ENCODE assay signal across 24 cellular contexts in the genomic region with DNA sequence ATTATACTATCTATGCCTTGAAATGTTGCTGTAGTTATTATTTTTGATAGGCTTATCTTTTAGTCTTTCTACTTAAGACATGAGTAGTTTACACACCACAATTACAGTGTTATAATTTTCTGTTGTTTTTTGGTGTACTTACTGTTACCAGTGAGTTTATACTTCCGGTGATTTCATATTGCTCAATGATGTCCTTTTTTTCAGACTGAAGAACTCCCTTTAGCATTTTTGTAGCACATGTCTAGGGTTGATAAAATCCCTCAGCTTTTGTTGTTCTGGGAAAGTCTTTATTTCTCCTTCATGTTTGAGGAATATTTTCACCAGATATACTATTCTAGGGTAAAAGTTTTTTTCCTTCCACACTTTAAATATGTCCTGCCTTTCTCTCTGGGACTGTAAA. TPM values are rescaled to one million over a fixed set of nuclear protein-coding genes. Genes with fewer than 3 reads are reported as not detected.
"Had no signal": no experiment of that assay in that cellular context is flagged by ENCODE, and none has a peak within 500 bp of the region (broad histone marks: within the 10 kb centered on the region; RNA-seq: fewer than 3 reads in every experiment).

No MANE protein-coding gene starts in this region.

- H3K4me1 ChIP-seq: esophagus muscularis mucosa, foreskin keratinocyte, heart right ventricle, lower lobe of right lung, prostate gland, right atrium auricular region, stomach, testis, tibial artery had no signal

- H3K36me3 Mint-ChIP-seq: immature natural killer cell; natural killer cell; stimulated activated effector memory CD8-positive, alpha-beta T cell treated with anti-CD3 and anti-CD28 coated beads, Interleukin-12 subunit alpha, Interleukin-12 subunit beta, amount 100 ng/mL, for 72 hours; type B pancreatic cell had no signal

- H3K27ac ChIP-seq: coronary artery, esophagus muscularis mucosa, foreskin keratinocyte, heart right ventricle, lower lobe of right lung, neutrophil, prostate gland, right atrium auricular region, stomach, testis, tibial artery had no signal

- H3K36me3 ChIP-seq: esophagus muscularis mucosa, heart right ventricle, lower lobe of right lung, neutrophil, prostate gland, right atrium auricular region, stomach, tibial artery had no signal

- H3K4me3 ChIP-seq: coronary artery, esophagus muscularis mucosa, heart right ventricle, lower lobe of right lung, prostate gland, right atrium auricular region, stomach, testis, tibial artery had no signal

- H3K27me3 ChIP-seq: esophagus muscularis mucosa, heart right ventricle, neutrophil, right atrium auricular region, stomach, testis, tibial artery had no signal

- H3K4me1 Mint-ChIP-seq: neural crest cell; stimulated activated effector memory CD8-positive, alpha-beta T cell treated with anti-CD3 and anti-CD28 coated beads, Interleukin-12 subunit alpha, Interleukin-12 subunit beta, amount 100 ng/mL, for 72 hours had no signal

- H3K4me3 Mint-ChIP-seq: immature natural killer cell; natural killer cell; neural crest cell; stimulated activated effector memory CD8-positive, alpha-beta T cell treated with anti-CD3 and anti-CD28 coated beads, Interleukin-12 subunit alpha, Interleukin-12 subunit beta, amount 100 ng/mL, for 72 hours; type B pancreatic cell had no signal

- H3K27ac Mint-ChIP-seq: immature natural killer cell; natural killer cell; stimulated activated effector memory CD8-positive, alpha-beta T cell treated with anti-CD3 and anti-CD28 coated beads, Interleukin-12 subunit alpha, Interleukin-12 subunit beta, amount 100 ng/mL, for 72 hours; type B pancreatic cell had no signal

- H3K9me3 ChIP-seq: esophagus muscularis mucosa, heart right ventricle, lower lobe of right lung, neutrophil, prostate gland, right atrium auricular region, stomach, testis, tibial artery had no signal

- DNase-seq: dermis blood vessel endothelial cell; effector memory CD4-positive, alpha-beta T cell; foreskin keratinocyte; glutamatergic neuron; heart right ventricle; hypothalamus; immature natural killer cell; left ventricle myocardium superior; lower lobe of right lung; natural killer cell; stimulated activated CD4-positive, alpha-beta T cell treated with anti-CD3 and anti-CD28 coated beads, Interleukin-2, amount 100 ng/mL, for 24 hours; stimulated activated CD4-positive, alpha-beta T cell treated with anti-CD3 and anti-CD28 coated beads, Interleukin-4, amount 100 ng/mL, for 24 hours; stimulated activated naive CD4-positive, alpha-beta T cell treated with Interleukin-2 at 50 U/mL for 16 hours; stomach; testis; tibial artery had no signal

- H3K9me3 Mint-ChIP-seq: immature natural killer cell; natural killer cell; neural crest cell; stimulated activated effector memory CD8-positive, alpha-beta T cell treated with anti-CD3 and anti-CD28 coated beads, Interleukin-12 subunit alpha, Interleukin-12 subunit beta, amount 100 ng/mL, for 72 hours; type B pancreatic cell had no signal

RNA-seq across cellular contexts. Expression of gene FERMT2, which starts 41.4 kb away (rescaled TPM):
- polyA plus RNA-seq: immature natural killer cell had no signal
